10 cellular contexts compared by ENCODE assay signal in the genomic region with DNA sequence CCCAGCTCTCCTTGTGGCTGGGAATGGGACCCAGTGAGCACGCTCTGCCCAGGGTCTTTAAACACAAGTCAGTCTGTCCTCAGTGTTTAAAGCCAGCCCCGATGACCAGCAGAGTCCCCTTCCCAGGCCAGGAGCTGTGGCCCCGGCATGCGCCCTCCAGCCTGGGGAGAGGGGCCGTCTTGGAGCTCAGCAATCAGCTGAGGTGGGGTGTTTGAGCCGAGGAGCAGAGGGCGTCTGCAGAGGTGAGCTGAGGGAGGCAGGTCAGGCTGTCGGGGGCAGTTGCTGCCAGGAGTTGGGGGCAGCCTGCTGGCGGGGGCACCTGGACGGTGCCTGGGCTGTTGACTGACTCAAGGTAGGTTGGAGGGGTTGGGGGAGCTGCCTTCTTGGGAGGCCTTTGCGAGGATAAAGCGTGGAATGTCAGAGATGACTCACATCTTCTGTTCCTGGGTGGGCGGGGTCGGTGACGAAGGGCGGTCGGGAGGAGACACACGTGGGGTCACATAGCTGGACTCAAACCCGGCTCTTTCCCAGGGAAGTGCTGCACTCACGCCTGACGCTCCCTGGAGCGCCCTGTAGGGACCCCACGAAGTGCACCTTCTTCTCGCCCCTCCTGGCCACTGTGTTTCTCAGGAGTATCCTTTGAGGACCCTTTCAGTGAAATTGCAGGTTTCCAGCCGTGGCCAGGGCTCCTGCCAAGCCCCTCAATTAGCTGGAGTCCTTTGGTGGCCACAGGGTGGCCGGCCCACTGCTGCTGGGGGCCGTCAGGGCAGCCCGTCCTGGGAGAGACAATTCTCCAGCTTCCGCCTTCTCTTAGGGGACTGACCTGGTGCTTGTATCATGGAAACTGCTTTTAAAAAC.
DNase-seq lines count a peak whose midpoint lies in the region; FAIRE-seq and TF ChIP-seq lines count a peak whose summit lies in the region.
"Had no signal": no experiment of that assay in that cellular context is flagged by ENCODE, and none has a peak within 500 bp of the region (broad histone marks: within the 10 kb centered on the region; RNA-seq: fewer than 3 reads in every experiment).

No MANE protein-coding gene starts in this region.

- peak; percentile 98 for DNase-seq in H54 (ENCODE audit: insufficient read length, low spot score)
- peak; percentile 93 to 98 for DNase-seq in SJSA1 (ENCODE audit: low read depth in 1 of 2, low spot score in 2 of 2)
- DNase-seq in fibroblast of villous mesenchyme (ENCODE audit: low read depth): peak; percentile 93
- DNase-seq in occipital lobe (lab: John Stamatoyannopoulos, UW): no peak
- DNase-seq in effector memory CD4-positive, alpha-beta T cell: no peak
- DNase-seq in NCI-H1092 treated with DMSO at 0.1 percent for 48 hours (lab: John Stamatoyannopoulos, UW): no peak
- DNase-seq: NCI-H2029; stimulated activated CD4-positive, alpha-beta T cell treated with anti-CD3 and anti-CD28 coated beads, Interleukin-2, amount 100 ng/mL, for 24 hours had no signal

- no peaks in the 10 kb centered on the region for H3K27me3 ChIP-seq in SJSA1 (replicated peaks)
- no peaks in the 10 kb centered on the region for H3K27me3 ChIP-seq in skeletal muscle satellite cell (ENCODE audit: control insufficient read depth, insufficient read depth, low read length)
- no peaks in the 10 kb centered on the region for H3K27me3 ChIP-seq in effector memory CD4-positive, alpha-beta T cell (replicated peaks; ENCODE audit: control insufficient read depth, insufficient read depth, low read length, poor library complexity, severe bottlenecking)

- H3K4me2 ChIP-seq in skeletal muscle satellite cell (ENCODE audit: low read length): peak overlapping the region; percentile 74

- H3K36me3 ChIP-seq in SJSA1 (no peaks in the 10 kb centered on the region), skeletal muscle satellite cell (ENCODE audit: insufficient read depth, low read length) (no peaks in the 10 kb centered on the region)
- no peaks in the 10 kb centered on the region for H3K36me3 ChIP-seq in effector memory CD4-positive, alpha-beta T cell (ENCODE audit: control insufficient read depth, insufficient read depth, low read length)

- TF ChIP-seq CTCF in fibroblast of villous mesenchyme (IDR thresholded peaks at IDR 0.05; ENCODE audit: insufficient read depth, low read depth, low read length): no peak

- H3K4me1 ChIP-seq in SJSA1 (replicated peaks) (peaks cover 61% of the 10 kb centered on the region), skeletal muscle satellite cell (ENCODE audit: control insufficient read depth, insufficient read depth, low read length) (peaks cover 20% of the 10 kb centered on the region)
- no peaks in the 10 kb centered on the region for H3K4me1 ChIP-seq in effector memory CD4-positive, alpha-beta T cell (ENCODE audit: control insufficient read depth, insufficient read depth, low read length, poor library complexity, severe bottlenecking)

- TF ChIP-seq POLR2A in H54 (IDR thresholded peaks at IDR 0.05; ENCODE audit: low read depth, low read length): peak; percentile 24; the same call in 1 of the 2 replicates

- H3K9me3 ChIP-seq in SJSA1 (replicated peaks) (peaks cover 2% of the 10 kb centered on the region; the same call in 1 of the 2 replicates), skeletal muscle satellite cell (replicated peaks; ENCODE audit: low read length) (no peaks in the 10 kb centered on the region)
- H3K9me3 ChIP-seq in effector memory CD4-positive, alpha-beta T cell (ENCODE audit: control insufficient read depth, low read length): no peaks in the 10 kb centered on the region

- peak overlapping the region; percentile 77 for H3K9ac ChIP-seq in skeletal muscle satellite cell (ENCODE audit: low read depth, low read length)

- H3K4me3 ChIP-seq in SJSA1 (no peak overlapping the region), fibroblast of villous mesenchyme (ENCODE audit: low read depth, low read length) (no peak overlapping the region), skeletal muscle satellite cell (ENCODE audit: low read length) (peak overlapping the region; percentile 48)
- H3K4me3 ChIP-seq in effector memory CD4-positive, alpha-beta T cell (ENCODE audit: insufficient read depth, low read depth, low read length, poor library complexity, severe bottlenecking): no peak overlapping the region

- peak overlapping the region; percentile 97 for H3K27ac ChIP-seq in SJSA1
- H3K27ac ChIP-seq in effector memory CD4-positive, alpha-beta T cell (ENCODE audit: insufficient read depth, low read length, poor library complexity, severe bottlenecking): no peak overlapping the region
- H3K27ac ChIP-seq: epithelial cell of prostate had no signal

- no peak for FAIRE-seq in H54 (lab: Jason Lieb, UNC)

Comparison
In these comparisons a context has a peak if more than half of its experiments do, and no peak if none do; other contexts are left out.
1. DNase-seq: peak in H54 (single experiment), SJSA1 (2 of 2) and fibroblast of villous mesenchyme (single experiment); none in occipital lobe (single experiment), effector memory CD4-positive, alpha-beta T cell (0 of 3) and NCI-H1092 treated with DMSO at 0.1 percent for 48 hours (single experiment).